13 cellular contexts compared by ENCODE assay signal in the genomic region with DNA sequence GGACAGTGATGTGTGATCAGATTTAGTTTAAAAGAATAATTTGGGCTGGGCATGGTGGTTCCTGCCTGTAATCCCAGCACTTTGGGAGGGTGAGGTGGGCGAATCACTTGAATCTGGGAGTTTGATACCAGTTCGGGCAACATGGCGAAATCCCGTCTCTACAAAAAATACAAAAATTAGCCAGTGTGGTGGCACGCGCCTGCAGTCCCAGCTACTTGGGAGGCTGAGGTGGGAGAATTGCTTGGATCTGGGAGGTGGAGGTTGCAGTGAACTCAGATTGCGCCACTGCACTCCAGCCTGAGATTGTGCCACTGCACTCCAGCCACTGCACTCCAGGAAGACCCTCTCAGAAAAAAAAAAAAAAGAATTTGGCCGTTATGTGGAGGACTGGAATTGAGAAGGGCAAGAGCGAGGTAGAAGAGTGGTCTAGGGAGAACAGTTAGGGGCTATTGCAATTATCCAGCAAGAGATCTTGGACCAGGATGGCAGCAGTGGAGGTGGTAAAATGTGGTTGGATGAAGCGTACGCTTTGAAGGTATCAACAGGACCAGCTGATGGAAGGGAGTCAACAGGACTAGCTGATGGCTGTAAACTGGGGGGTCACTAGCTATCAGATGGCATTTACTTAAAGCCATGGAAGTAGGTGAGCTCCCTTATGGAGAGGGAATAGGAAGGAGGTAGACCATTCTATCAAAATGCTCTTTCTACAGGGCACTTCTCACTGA. TPM values are rescaled to one million over a fixed set of nuclear protein-coding genes. Genes with fewer than 3 reads are reported as not detected.
DNase-seq lines count a peak whose midpoint lies in the region; ATAC-seq, FAIRE-seq and TF ChIP-seq lines count a peak whose summit lies in the region.
"Had no signal": no experiment of that assay in that cellular context is flagged by ENCODE, and none has a peak within 500 bp of the region (broad histone marks: within the 10 kb centered on the region; RNA-seq: fewer than 3 reads in every experiment).

No MANE protein-coding gene starts in this region.

- H3K9me3 Mint-ChIP-seq in activated B cell treated with CpG ODN at 0.5 μM for 24 hours, result no peaks in the 10 kb centered on the region
- no peaks in the 10 kb centered on the region for H3K9me3 Mint-ChIP-seq in stimulated activated memory B cell treated with anti-CD40 and anti-IgM and Interleukin-4, amounts not matched to agents 10 μg/mL and 1 μg/mL and 100 μg/mL, for 72 hours

- intact Hi-C loops in activated B cell treated with CpG ODN at 0.5 μM for 24 hours (cut with micrococcal nuclease), result no loop called here

- CTCF ChIA-PET in activated B cell treated with CpG ODN at 0.5 μM for 24 hours (lab: Charles Lee), result interaction anchor here (1.4 to 3.2 kb wide), 5 partner anchors 8 to 96 kb away, joined by 4 to 20 read pairs (median 7); partner anchors contain the start of genes BTBD19 and PLK3

- H3K9ac ChIP-seq in keratinocyte (ENCODE audit: control insufficient read depth, extremely low read depth, insufficient read depth, low read length), result no peak overlapping the region

- H3K4me1 Mint-ChIP-seq in activated B cell treated with CpG ODN at 0.5 μM for 24 hours, result peaks cover 45% of the 10 kb centered on the region
- H3K4me1 Mint-ChIP-seq in stimulated activated memory B cell treated with anti-CD40 and anti-IgM and Interleukin-4, amounts not matched to agents 10 μg/mL and 1 μg/mL and 100 μg/mL, for 72 hours, result peaks cover 47% of the 10 kb centered on the region

- H3K79me2 ChIP-seq in keratinocyte (ENCODE audit: control insufficient read depth, insufficient read depth, low read length), result no peaks in the 10 kb centered on the region

- FAIRE-seq in keratinocyte (lab: Jason Lieb, UNC), result no peak

- H2AFZ ChIP-seq in keratinocyte (ENCODE audit: control insufficient read depth, low read length), result no peak overlapping the region

- ATAC-seq in activated B cell treated with CpG ODN at 0.5 μM for 24 hours (ENCODE audit: low read depth), result no peak
- no peak for ATAC-seq in stimulated activated memory B cell treated with anti-CD40 and anti-IgM and Interleukin-4, amounts not matched to agents 10 μg/mL and 1 μg/mL and 100 μg/mL, for 72 hours
- ATAC-seq in GM18870 (IDR thresholded peaks at IDR 0.05; ENCODE audit: unreplicated experiment), result no peak
- no peak for ATAC-seq in GM21576 (IDR thresholded peaks at IDR 0.05; ENCODE audit: unreplicated experiment)
- ATAC-seq: esophagus mucosa had no signal

- dilution Hi-C loops in keratinocyte (cut with MboI; ENCODE audit: extremely low pct_ligation_motif_present, low sequenced_read_pairs), result no loop called here

- POLR2A ChIA-PET in activated B cell treated with CpG ODN at 0.5 μM for 24 hours (lab: Charles Lee), result interaction anchor here (1.0 to 7.7 kb wide), 8 partner anchors 9 to 486 kb away, joined by 3 to 364 read pairs (median 93); partner anchors contain the start of genes BEST4, BTBD19, DYNLT4 and PLK3

- DNase-seq in activated T-cell treated with anti-CD3 and anti-CD28 coated beads, Interleukin-2, amount 50 U/mL, for 1 hour, result peak; percentile 15
- no peak for DNase-seq in activated T-cell treated with anti-CD3 and anti-CD28 coated beads, Interleukin-2, amount 50 U/mL, for 48 hours
- no peak for DNase-seq in activated B cell treated with CpG ODN at 0.5 μM for 24 hours
- DNase-seq in keratinocyte (ENCODE audit: low read depth, low spot score), result no peak
- no peak for DNase-seq in GOT3 (lab: John Stamatoyannopoulos, UW)
- DNase-seq: EL, NCI-H1092, NCI-H69, stomach had no signal

- H3K4me2 ChIP-seq in keratinocyte (ENCODE audit: control insufficient read depth, extremely low read depth, insufficient read depth, low read depth, low read length), result peak overlapping the region; percentile 48

- H3K27me3 ChIP-seq in keratinocyte (ENCODE audit: control insufficient read depth, extremely low read depth, insufficient read depth, low read length), result no peaks in the 10 kb centered on the region
- H3K27me3 ChIP-seq: stomach had no signal

- H4K20me1 ChIP-seq in keratinocyte (ENCODE audit: control insufficient read depth, extremely low read depth, insufficient read depth, low read length), result no peaks in the 10 kb centered on the region

- H3K9me3 ChIP-seq in keratinocyte (ENCODE audit: control insufficient read depth, low read depth, low read length), result no peaks in the 10 kb centered on the region
- H3K9me3 ChIP-seq: stomach had no signal

- peak overlapping the region; percentile 32 for H3K4me3 Mint-ChIP-seq in activated B cell treated with CpG ODN at 0.5 μM for 24 hours
- H3K4me3 Mint-ChIP-seq in stimulated activated memory B cell treated with anti-CD40 and anti-IgM and Interleukin-4, amounts not matched to agents 10 μg/mL and 1 μg/mL and 100 μg/mL, for 72 hours, result peak overlapping the region; percentile 4

- TF ChIP-seq CTCF in activated B cell treated with CpG ODN at 0.5 μM for 24 hours (IDR thresholded peaks at IDR 0.05) (no peak), keratinocyte (optimal IDR thresholded peaks at IDR 0.05 in 1 of 3, IDR thresholded peaks at IDR 0.05 in 1 of 3, conservative IDR thresholded peaks at IDR 0.05 in 1 of 3; ENCODE audit: extremely low read depth in 1 of 3, insufficient read depth in 2 of 3, low read length in 3 of 3) (no peak)

- no peaks in the 10 kb centered on the region for H3K27me3 Mint-ChIP-seq in activated B cell treated with CpG ODN at 0.5 μM for 24 hours
- H3K27me3 Mint-ChIP-seq in stimulated activated memory B cell treated with anti-CD40 and anti-IgM and Interleukin-4, amounts not matched to agents 10 μg/mL and 1 μg/mL and 100 μg/mL, for 72 hours, result no peaks in the 10 kb centered on the region

- peak overlapping the region; percentile 100 for H3K27ac Mint-ChIP-seq in activated B cell treated with CpG ODN at 0.5 μM for 24 hours
- H3K27ac Mint-ChIP-seq in stimulated activated memory B cell treated with anti-CD40 and anti-IgM and Interleukin-4, amounts not matched to agents 10 μg/mL and 1 μg/mL and 100 μg/mL, for 72 hours, result peak overlapping the region; percentile 100

- no peaks in the 10 kb centered on the region for H3K9me1 ChIP-seq in keratinocyte (ENCODE audit: control insufficient read depth, extremely low read depth, insufficient read depth, low read length)

- H3K27ac ChIP-seq in keratinocyte (ENCODE audit: control insufficient read depth, insufficient read depth, low read length), result peak overlapping the region; percentile 20

- peaks cover 11% of the 10 kb centered on the region for H3K36me3 Mint-ChIP-seq in activated B cell treated with CpG ODN at 0.5 μM for 24 hours (ENCODE audit: low read depth)
- peaks cover 15% of the 10 kb centered on the region for H3K36me3 Mint-ChIP-seq in stimulated activated memory B cell treated with anti-CD40 and anti-IgM and Interleukin-4, amounts not matched to agents 10 μg/mL and 1 μg/mL and 100 μg/mL, for 72 hours

- H3K4me1 ChIP-seq in keratinocyte (ENCODE audit: control insufficient read depth, extremely low read depth, insufficient read depth, low read length), result peaks cover 42% of the 10 kb centered on the region

- H3K4me3 ChIP-seq in keratinocyte (ENCODE audit: control insufficient read depth in 2 of 3, extremely low read depth in 1 of 3, insufficient read depth in 2 of 3, low read depth in 1 of 3, low read length in 3 of 3), result no peak overlapping the region

- peaks cover 1% of the 10 kb centered on the region in 2 experiments for H3K36me3 ChIP-seq in keratinocyte (ENCODE audit: control insufficient read depth in 2 of 2, extremely low read depth in 1 of 2, insufficient read depth in 2 of 2, low read length in 2 of 2)
- H3K36me3 ChIP-seq: stomach had no signal

RNA-seq across cellular contexts. Expression of gene BTBD19, which starts 9.6 kb away (rescaled TPM):
- total RNA-seq in activated B cell treated with CpG ODN at 0.5 μM for 24 hours, result 25.8 and 27.6 TPM in 2 replicates
- 2.2 to 3.9 TPM (median 2.9 TPM) in 3 replicates for polyA plus RNA-seq in keratinocyte
- polyA plus RNA-seq in keratinocyte (2011; ENCODE audit: low read depth), result 4.7 TPM
- 0.47 and 0.50 TPM in 2 replicates for polyA plus RNA-seq in keratinocyte (2011; cell fraction: cytosol; rRNA removed)
- 19.0 and 20.5 TPM in 2 replicates for polyA plus RNA-seq in keratinocyte (2011; cell fraction: nucleus; rRNA removed)
- 1.7 and 4.0 TPM in 2 replicates for polyA plus RNA-seq in keratinocyte (2012; ENCODE audit: low replicate concordance)
- polyA minus RNA-seq in keratinocyte, result 1.1 to 2.5 TPM (median 2.2 TPM) in 3 replicates
- polyA minus RNA-seq in keratinocyte (2011; cell fraction: cytosol; rRNA and poly(A)+ RNA removed), result not detected
- 5.1 and 5.5 TPM in 2 replicates for polyA minus RNA-seq in keratinocyte (2011; cell fraction: nucleus; rRNA and poly(A)+ RNA removed)

RNA-seq across cellular contexts. Expression of gene DYNLT4, which starts 10.8 kb away (rescaled TPM):
- not detected in 2 replicates for total RNA-seq in activated B cell treated with CpG ODN at 0.5 μM for 24 hours
- polyA plus RNA-seq in keratinocyte, result not detected in 3 replicates
- not detected for polyA plus RNA-seq in keratinocyte (2011; ENCODE audit: low read depth)
- not detected in 2 replicates for polyA plus RNA-seq in keratinocyte (2011; cell fraction: cytosol; rRNA removed)
- not detected in 2 replicates for polyA plus RNA-seq in keratinocyte (2011; cell fraction: nucleus; rRNA removed)
- polyA plus RNA-seq in keratinocyte (2012; ENCODE audit: low replicate concordance), result 0.48 and 0.80 TPM in 2 replicates
- not detected in 3 replicates for polyA minus RNA-seq in keratinocyte
- not detected for polyA minus RNA-seq in keratinocyte (2011; cell fraction: cytosol; rRNA and poly(A)+ RNA removed)
- not detected in 2 replicates for polyA minus RNA-seq in keratinocyte (2011; cell fraction: nucleus; rRNA and poly(A)+ RNA removed)
- total RNA-seq: esophagus mucosa had no signal

RNA-seq across cellular contexts. Expression of gene PLK3, which starts 17.8 kb away (rescaled TPM):
- 63.0 and 82.0 TPM in 2 replicates for total RNA-seq in activated B cell treated with CpG ODN at 0.5 μM for 24 hours
- polyA plus RNA-seq in keratinocyte, result 30.6 to 34.0 TPM (median 33.5 TPM) in 3 replicates
- polyA plus RNA-seq in keratinocyte (2011; ENCODE audit: low read depth), result 38.6 TPM
- 23.9 and 32.6 TPM in 2 replicates for polyA plus RNA-seq in keratinocyte (2011; cell fraction: cytosol; rRNA removed)
- polyA plus RNA-seq in keratinocyte (2011; cell fraction: nucleus; rRNA removed), result 111 and 118 TPM in 2 replicates
- polyA plus RNA-seq in keratinocyte (2012; ENCODE audit: low replicate concordance), result 21.8 and 38.7 TPM in 2 replicates
- polyA minus RNA-seq in keratinocyte, result 30.0 to 41.4 TPM (median 39.0 TPM) in 3 replicates
- 31.7 TPM for polyA minus RNA-seq in keratinocyte (2011; cell fraction: cytosol; rRNA and poly(A)+ RNA removed)
- 46.9 and 49.6 TPM in 2 replicates for polyA minus RNA-seq in keratinocyte (2011; cell fraction: nucleus; rRNA and poly(A)+ RNA removed)

RNA-seq across cellular contexts. Expression of gene PTCH2, which starts 25.1 kb away (rescaled TPM):
- 1.2 TPM in 2 replicates for total RNA-seq in activated B cell treated with CpG ODN at 0.5 μM for 24 hours
- 0.01 to 0.19 TPM (median 0.03 TPM) in 3 replicates for polyA plus RNA-seq in keratinocyte
- not detected for polyA plus RNA-seq in keratinocyte (2011; ENCODE audit: low read depth)
- polyA plus RNA-seq in keratinocyte (2011; cell fraction: cytosol; rRNA removed), result 0.04 TPM in 1 of 2 replicates, not detected in the other
- 0.60 and 0.67 TPM in 2 replicates for polyA plus RNA-seq in keratinocyte (2011; cell fraction: nucleus; rRNA removed)
- polyA plus RNA-seq in keratinocyte (2012; ENCODE audit: low replicate concordance), result 0.02 and 0.32 TPM in 2 replicates
- 0.10 to 0.16 TPM (median 0.13 TPM) in 3 replicates for polyA minus RNA-seq in keratinocyte
- 1.9 TPM for polyA minus RNA-seq in keratinocyte (2011; cell fraction: cytosol; rRNA and poly(A)+ RNA removed)
- 0.11 and 0.31 TPM in 2 replicates for polyA minus RNA-seq in keratinocyte (2011; cell fraction: nucleus; rRNA and poly(A)+ RNA removed)

RNA-seq across cellular contexts. Expression of gene BEST4, which starts 30.0 kb away (rescaled TPM):
- total RNA-seq in activated B cell treated with CpG ODN at 0.5 μM for 24 hours, result 0.49 and 0.62 TPM in 2 replicates
- polyA plus RNA-seq in keratinocyte, result 0.07 to 0.14 TPM (median 0.13 TPM) in 3 replicates
- polyA plus RNA-seq in keratinocyte (2011; ENCODE audit: low read depth), result 0.21 TPM
- 0.03 TPM in 1 of 2 replicates, not detected in the other for polyA plus RNA-seq in keratinocyte (2011; cell fraction: cytosol; rRNA removed)
- 0.43 and 0.53 TPM in 2 replicates for polyA plus RNA-seq in keratinocyte (2011; cell fraction: nucleus; rRNA removed)
- polyA plus RNA-seq in keratinocyte (2012; ENCODE audit: low replicate concordance), result 0.14 TPM in 1 of 2 replicates, not detected in the other
- 0.16 TPM in 1 of 3 replicates, not detected in the others for polyA minus RNA-seq in keratinocyte
- polyA minus RNA-seq in keratinocyte (2011; cell fraction: cytosol; rRNA and poly(A)+ RNA removed), result not detected
- not detected in 2 replicates for polyA minus RNA-seq in keratinocyte (2011; cell fraction: nucleus; rRNA and poly(A)+ RNA removed)
- total RNA-seq: esophagus mucosa had no signal
